In the genomic region with DNA sequence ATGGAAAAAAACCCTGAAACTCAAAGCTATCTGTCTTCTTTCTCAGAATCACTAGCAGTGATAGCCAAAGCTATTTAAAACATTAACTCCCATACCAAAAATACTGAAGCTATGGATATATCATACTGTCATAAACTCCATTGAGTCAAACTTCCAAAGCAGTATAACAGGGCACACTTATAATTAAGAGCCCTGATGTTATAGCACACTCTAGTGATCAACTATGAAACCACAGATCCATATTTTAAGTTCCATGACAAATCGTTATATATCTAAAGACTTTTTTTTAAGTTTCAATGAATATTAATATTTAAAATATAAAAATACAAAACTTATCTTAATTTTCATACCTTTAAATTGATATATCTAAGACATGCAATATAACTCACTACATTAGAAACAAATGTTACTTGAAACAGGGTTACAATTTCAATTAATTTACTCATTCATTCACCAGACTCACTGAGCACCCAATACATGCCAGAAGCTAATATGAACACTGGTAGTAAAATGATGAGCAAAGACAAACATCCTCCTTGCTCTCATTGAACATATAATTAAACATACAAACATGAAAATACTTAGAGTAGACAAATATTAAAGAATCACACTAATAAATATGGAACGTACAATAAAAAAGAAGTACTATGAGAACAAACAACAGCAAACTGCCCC, we compare ENCODE assay signal across 9 cellular contexts.
DNase-seq lines count a peak whose midpoint lies in the region; ATAC-seq, FAIRE-seq and TF ChIP-seq lines count a peak whose summit lies in the region.
"Had no signal": no experiment of that assay in that cellular context is flagged by ENCODE, and none has a peak within 500 bp of the region (broad histone marks: within the 10 kb centered on the region; RNA-seq: fewer than 3 reads in every experiment).

No MANE protein-coding gene starts in this region.

- H3K4me1 Mint-ChIP-seq in osteocyte (ENCODE audit: unreplicated experiment) = peaks cover 38% of the 10 kb centered on the region
- H3K4me1 Mint-ChIP-seq in naive thymus-derived CD8-positive, alpha-beta T cell = peaks cover 0 to 3% (median 1%) of the 10 kb centered on the region in 4 donors

- H3K36me3 Mint-ChIP-seq in osteocyte (ENCODE audit: unreplicated experiment) = peaks cover 32% of the 10 kb centered on the region
- peaks cover 7 to 83% (median 14%) of the 10 kb centered on the region in 3 donors for H3K36me3 Mint-ChIP-seq in naive thymus-derived CD8-positive, alpha-beta T cell

- no peaks in the 10 kb centered on the region for H3K9me3 Mint-ChIP-seq in osteocyte (ENCODE audit: unreplicated experiment)
- H3K9me3 Mint-ChIP-seq in naive thymus-derived CD8-positive, alpha-beta T cell = no peaks in the 10 kb centered on the region

- H2BK20ac ChIP-seq in H1 (ENCODE audit: low read length) = no peak overlapping the region

- H3K79me2 ChIP-seq in H1 (ENCODE audit: control insufficient read depth in 1 of 2, insufficient read depth in 2 of 2, low read length in 2 of 2) = no peaks in the 10 kb centered on the region

- no peak overlapping the region for H3K27ac ChIP-seq in H1 (ENCODE audit: low read depth, low read length)
- H3K27ac ChIP-seq: upper lobe of left lung had no signal

- H3K4me3 Mint-ChIP-seq in osteocyte (ENCODE audit: unreplicated experiment) = no peak overlapping the region
- no peak overlapping the region for H3K4me3 Mint-ChIP-seq in naive thymus-derived CD8-positive, alpha-beta T cell

- H3K9me3 ChIP-seq in H1 (ENCODE audit: insufficient read depth in 2 of 2, low read depth in 1 of 2, low read length in 1 of 2) = no peaks in the 10 kb centered on the region
- H3K9me3 ChIP-seq: upper lobe of left lung had no signal

- CTCF ChIA-PET in GM10248 (lab: Yijun Ruan, JAX) = interaction anchor here (1.0 to 2.4 kb wide), 4 partner anchors 10 to 70 kb away, joined by 3 to 9 read pairs (median 6); no protein-coding TSS in a partner anchor
- CTCF ChIA-PET in H1 (lab: Charles Lee; ENCODE audit: partially characterized antibody) = interaction anchor here (0.8 to 1.9 kb wide), 5 partner anchors 12 to 138 kb away, joined by 3 to 5 read pairs (median 3); no protein-coding TSS in a partner anchor

- no peaks in the 10 kb centered on the region for H3K4me1 ChIP-seq in H1 (replicated peaks in 1 of 4; ENCODE audit: control insufficient read depth in 3 of 4, insufficient read depth in 4 of 4, low read length in 3 of 4)
- H3K4me1 ChIP-seq: upper lobe of left lung had no signal

- TF ChIP-seq EP300 in H1 (IDR thresholded peaks at IDR 0.05; ENCODE audit: borderline replicate concordance in 1 of 2, low read depth in 2 of 2, low read length in 2 of 2) = no peak

- H3K79me1 ChIP-seq in H1 (ENCODE audit: low read depth, low read length) = no peaks in the 10 kb centered on the region

- no peak overlapping the region for H4K8ac ChIP-seq in H1 (ENCODE audit: extremely low read depth, insufficient read depth, low read length)

- no peak overlapping the region for H3K4ac ChIP-seq in H1 (replicated peaks; ENCODE audit: insufficient read length, low read depth, low read length)

- no peak overlapping the region for H2BK15ac ChIP-seq in H1 (ENCODE audit: low read length)

- H2AK5ac ChIP-seq in H1 (ENCODE audit: low read depth, low read length) = no peak overlapping the region

- TF ChIP-seq RAD21 in H1 (IDR thresholded peaks at IDR 0.05 in 1 of 2, conservative IDR thresholded peaks at IDR 0.05 in 1 of 2; ENCODE audit: low read depth in 2 of 2, low read length in 2 of 2) = peak; percentile 36 to 52; a peak in 3 of 4 replicates

- no peak overlapping the region for H2BK5ac ChIP-seq in H1 (ENCODE audit: low read depth, low read length)

- H3K36me3 ChIP-seq in H1 (ENCODE audit: control insufficient read depth in 2 of 4, insufficient read depth in 4 of 4, low read length in 3 of 4) = peaks cover 0 to 46% (median 5%) of the 10 kb centered on the region in 4 experiments; a peak in 4 of 8 replicates

- FAIRE-seq in H1 (lab: Jason Lieb, UNC) = no peak

- no peak overlapping the region for H3K23ac ChIP-seq in H1 (ENCODE audit: insufficient read length)

- no peak overlapping the region for H3K4me3 ChIP-seq in H1 (ENCODE audit: extremely low read depth in 1 of 4, insufficient read depth in 2 of 4, low read depth in 3 of 4, low read length in 4 of 4)
- H3K4me3 ChIP-seq: upper lobe of left lung had no signal

- TF ChIP-seq CTCF in GM10248 (IDR thresholded peaks at IDR 0.05; ENCODE audit: control extremely low read depth, extremely low read depth, low read depth, missing control alignments) (peak; percentile 22), H1 (IDR thresholded peaks at IDR 0.05; ENCODE audit: control extremely low read depth in 1 of 3, insufficient read depth in 1 of 3, low read depth in 1 of 3, low read length in 3 of 3) (no peak), osteocyte (IDR thresholded peaks at IDR 0.05) (peak; percentile 71)

- peak overlapping the region; percentile 66 for H3K27ac Mint-ChIP-seq in osteocyte (ENCODE audit: unreplicated experiment)
- peak overlapping the region in 1 of 10 donors; percentile 7 for H3K27ac Mint-ChIP-seq in naive thymus-derived CD8-positive, alpha-beta T cell

- H3K56ac ChIP-seq in H1 (replicated peaks; ENCODE audit: insufficient read length, low read depth, low read length) = no peak overlapping the region

- POLR2A ChIA-PET in GM10248 (lab: Yijun Ruan, JAX) = no interaction called here
- POLR2A ChIA-PET in H1 (lab: Charles Lee; ENCODE audit: partially characterized antibody) = interaction anchor here (2.2 kb wide), 1 partner anchor 12 kb away, joined by 6 read pairs; no protein-coding TSS in a partner anchor
- POLR2A ChIA-PET in naive thymus-derived CD8-positive, alpha-beta T cell (lab: Charles Lee) = no interaction called here

- H3K14ac ChIP-seq in H1 (ENCODE audit: insufficient read length) = no peak overlapping the region

- TF ChIP-seq POLR2A in H1 (IDR thresholded peaks at IDR 0.05; ENCODE audit: control extremely low read depth in 1 of 2, low read depth in 2 of 2, low read length in 2 of 2) = no peak

- H2BK120ac ChIP-seq in H1 (replicated peaks; ENCODE audit: low read depth, low read length) = no peak overlapping the region

- DNase-seq in GM10248 (ENCODE audit: extremely low spot score) = no peak
- DNase-seq in NCI-H69 (lab: John Stamatoyannopoulos, UW) = peak; percentile 51
- DNase-seq in H1 (ENCODE audit: low read depth in 1 of 2, low spot score in 2 of 2) = no peak
- DNase-seq in osteocyte (ENCODE audit: extremely low spot score, unreplicated experiment) = no peak
- DNase-seq in activated gamma-delta T cell (lab: John Stamatoyannopoulos, UW) = no peak
- no peak for DNase-seq in naive thymus-derived CD8-positive, alpha-beta T cell
- no peak for DNase-seq in nucleus accumbens (lab: John Stamatoyannopoulos, UW)
- DNase-seq: upper lobe of left lung had no signal

- ATAC-seq in naive thymus-derived CD8-positive, alpha-beta T cell = no peak
- ATAC-seq in activated CD4-positive, CD25-positive, alpha-beta regulatory T cell treated with anti-CD3 and anti-CD28 coated beads, Interleukin-2, amount 50 U/mL, for 24 hours = no peak

- no peaks in the 10 kb centered on the region for H4K20me1 ChIP-seq in H1 (replicated peaks in 1 of 2; ENCODE audit: control insufficient read depth in 1 of 2, insufficient read depth in 2 of 2, low read length in 2 of 2)

- H4K5ac ChIP-seq in H1 (ENCODE audit: insufficient read length, low read depth, low read length) = no peak overlapping the region

- 86% methylated on average over 2 of the region's 2 CpGs; no CpG with 5 or more reads in 1 of the 2 experiments for WGBS in H1 (ENCODE audit: extremely low coverage in 1 of 2, insufficient coverage in 1 of 2, insufficient read length in 1 of 2, insufficient replicate concordance in 2 of 2, low coverage in 1 of 2, low lambda C conversion rate in 2 of 2, missing lambda C conversion rate in 1 of 2), 2 experiments

- H2BK12ac ChIP-seq in H1 (ENCODE audit: low read depth, low read length) = no peak overlapping the region

- H3K27me3 Mint-ChIP-seq in osteocyte (ENCODE audit: unreplicated experiment) = no peaks in the 10 kb centered on the region
- no peaks in the 10 kb centered on the region for H3K27me3 Mint-ChIP-seq in naive thymus-derived CD8-positive, alpha-beta T cell

- no peak overlapping the region for H3K18ac ChIP-seq in H1 (ENCODE audit: extremely low read depth, low read length)

- H3K4me2 ChIP-seq in H1 (ENCODE audit: insufficient read depth in 1 of 2, low read depth in 2 of 2, low read length in 2 of 2) = no peak overlapping the region

- H4K91ac ChIP-seq in H1 (replicated peaks; ENCODE audit: insufficient read length, low read length) = no peak overlapping the region

- H3K23me2 ChIP-seq in H1 (ENCODE audit: low read depth, low read length) = no peaks in the 10 kb centered on the region

- no peak overlapping the region for H3K9ac ChIP-seq in H1 (replicated peaks in 1 of 4; ENCODE audit: extremely low read depth in 1 of 4, low read depth in 3 of 4, low read length in 3 of 4)

- H3K27me3 ChIP-seq in H1 (replicated peaks in 1 of 4; ENCODE audit: control insufficient read depth in 3 of 4, extremely low read depth in 1 of 4, insufficient read depth in 3 of 4, low read length in 3 of 4) = no peaks in the 10 kb centered on the region
- H3K27me3 ChIP-seq: upper lobe of left lung had no signal

- no peak overlapping the region for H2AFZ ChIP-seq in H1 (ENCODE audit: low read length)

TF ChIP-seq in H1, 55 proteins besides CTCF, POLR2A, EP300 and RAD21 (continues in another document):
- TF ChIP-seq BCL11A (IDR thresholded peaks at IDR 0.05; ENCODE audit: low read depth in 2 of 2, low read length in 2 of 2) (no peak), SP4 (IDR thresholded peaks at IDR 0.05; ENCODE audit: low read length) (no peak), CTBP2 (IDR thresholded peaks at IDR 0.05; ENCODE audit: borderline replicate concordance, insufficient read depth, insufficient read length, low read length) (no peak), MAFK (IDR thresholded peaks at IDR 0.05; ENCODE audit: low read depth, low read length) (no peak), EGR1 (IDR thresholded peaks at IDR 0.05; ENCODE audit: borderline replicate concordance, low read depth, low read length) (no peak), SAP30 (IDR thresholded peaks at IDR 0.05; ENCODE audit: insufficient read depth, insufficient replicate concordance, low read length) (no peak), ASH2L (IDR thresholded peaks at IDR 0.05; ENCODE audit: low read length) (no peak), CBX5 (IDR thresholded peaks at IDR 0.05; ENCODE audit: low read depth, low read length) (no peak), USF2 (IDR thresholded peaks at IDR 0.05; ENCODE audit: low read length) (no peak), JUN (IDR thresholded peaks at IDR 0.05; ENCODE audit: low read depth, low read length) (no peak), RXRA (IDR thresholded peaks at IDR 0.05; ENCODE audit: insufficient read depth, low read depth, low read length) (no peak)

Comparison
In these comparisons a context has a peak if more than half of its experiments do, and no peak if none do; other contexts are left out.
1. CTCF ChIP-seq: peak in GM10248 (single experiment) and osteocyte (single experiment); none in H1 (0 of 3).